ENCODE assay signal across 1 cellular context in the genomic region with DNA sequence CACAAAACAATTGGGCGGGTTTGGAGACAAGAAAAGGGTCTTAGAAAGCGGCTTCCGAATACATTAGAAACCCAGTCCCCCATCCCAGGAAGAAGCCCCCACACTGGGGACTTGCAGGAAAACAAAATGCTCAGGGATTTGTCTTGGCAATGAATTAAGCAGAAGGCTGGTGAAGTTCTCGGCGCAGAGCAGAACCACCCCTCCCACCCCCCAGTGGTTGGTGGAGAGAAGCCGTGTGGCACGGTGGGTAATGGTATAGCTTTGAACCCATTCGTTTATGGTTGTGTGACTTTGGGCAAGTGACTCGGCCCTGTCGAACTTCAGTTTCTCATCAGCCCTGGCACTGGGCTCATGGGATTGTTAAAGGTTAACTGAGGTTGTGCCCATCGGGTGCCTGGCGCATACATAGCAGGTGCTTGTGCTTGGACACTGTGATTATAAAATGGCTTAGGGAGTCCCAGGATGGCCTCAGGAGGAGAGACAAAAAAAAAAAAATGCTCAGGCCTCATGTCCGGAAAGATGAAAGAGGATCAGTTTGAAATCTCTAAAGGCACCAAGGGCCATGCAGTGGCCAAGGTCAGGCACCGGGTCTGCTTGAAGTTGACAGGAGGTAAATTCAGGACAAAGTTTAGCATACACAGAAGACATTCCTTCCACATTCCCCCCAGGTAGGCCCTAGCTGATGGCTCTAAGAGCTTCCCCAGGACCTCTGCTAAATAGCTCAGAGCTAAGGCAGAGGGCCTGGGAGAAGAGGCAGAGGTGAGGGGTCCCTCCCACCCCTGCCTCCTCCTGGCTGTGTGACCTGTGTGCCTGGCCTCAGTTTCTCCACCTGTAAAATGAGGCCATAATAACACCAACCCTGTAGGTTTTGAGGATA.
A peak's percentile ranks its signal among the peaks of the same experiment; 100 is the strongest.
TF ChIP-seq lines count a peak whose summit lies in the region.

No MANE protein-coding gene starts in this region.

TF ChIP-seq in HepG2, 621 proteins besides CTCF, POLR2A, EP300 and RAD21 (continued from another document):
- TF ChIP-seq, protein P1, sequence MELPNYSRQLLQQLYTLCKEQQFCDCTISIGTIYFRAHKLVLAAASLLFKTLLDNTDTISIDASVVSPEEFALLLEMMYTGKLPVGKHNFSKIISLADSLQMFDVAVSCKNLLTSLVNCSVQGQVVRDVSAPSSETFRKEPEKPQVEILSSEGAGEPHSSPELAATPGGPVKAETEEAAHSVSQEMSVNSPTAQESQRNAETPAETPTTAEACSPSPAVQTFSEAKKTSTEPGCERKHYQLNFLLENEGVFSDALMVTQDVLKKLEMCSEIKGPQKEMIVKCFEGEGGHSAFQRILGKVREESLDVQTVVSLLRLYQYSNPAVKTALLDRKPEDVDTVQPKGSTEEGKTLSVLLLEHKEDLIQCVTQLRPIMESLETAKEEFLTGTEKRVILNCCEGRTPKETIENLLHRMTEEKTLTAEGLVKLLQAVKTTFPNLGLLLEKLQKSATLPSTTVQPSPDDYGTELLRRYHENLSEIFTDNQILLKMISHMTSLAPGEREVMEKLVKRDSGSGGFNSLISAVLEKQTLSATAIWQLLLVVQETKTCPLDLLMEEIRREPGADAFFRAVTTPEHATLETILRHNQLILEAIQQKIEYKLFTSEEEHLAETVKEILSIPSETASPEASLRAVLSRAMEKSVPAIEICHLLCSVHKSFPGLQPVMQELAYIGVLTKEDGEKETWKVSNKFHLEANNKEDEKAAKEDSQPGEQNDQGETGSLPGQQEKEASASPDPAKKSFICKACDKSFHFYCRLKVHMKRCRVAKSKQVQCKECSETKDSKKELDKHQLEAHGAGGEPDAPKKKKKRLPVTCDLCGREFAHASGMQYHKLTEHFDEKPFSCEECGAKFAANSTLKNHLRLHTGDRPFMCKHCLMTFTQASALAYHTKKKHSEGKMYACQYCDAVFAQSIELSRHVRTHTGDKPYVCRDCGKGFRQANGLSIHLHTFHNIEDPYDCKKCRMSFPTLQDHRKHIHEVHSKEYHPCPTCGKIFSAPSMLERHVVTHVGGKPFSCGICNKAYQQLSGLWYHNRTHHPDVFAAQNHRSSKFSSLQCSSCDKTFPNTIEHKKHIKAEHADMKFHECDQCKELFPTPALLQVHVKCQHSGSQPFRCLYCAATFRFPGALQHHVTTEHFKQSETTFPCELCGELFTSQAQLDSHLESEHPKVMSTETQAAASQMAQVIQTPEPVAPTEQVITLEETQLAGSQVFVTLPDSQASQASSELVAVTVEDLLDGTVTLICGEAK (IDR thresholded peaks at IDR 0.05) = no peak
- TF ChIP-seq, protein P1 (CRISPR knock-in tag; IDR thresholded peaks at IDR 0.05) = peak; percentile 83
- TF ChIP-seq, protein P2, sequence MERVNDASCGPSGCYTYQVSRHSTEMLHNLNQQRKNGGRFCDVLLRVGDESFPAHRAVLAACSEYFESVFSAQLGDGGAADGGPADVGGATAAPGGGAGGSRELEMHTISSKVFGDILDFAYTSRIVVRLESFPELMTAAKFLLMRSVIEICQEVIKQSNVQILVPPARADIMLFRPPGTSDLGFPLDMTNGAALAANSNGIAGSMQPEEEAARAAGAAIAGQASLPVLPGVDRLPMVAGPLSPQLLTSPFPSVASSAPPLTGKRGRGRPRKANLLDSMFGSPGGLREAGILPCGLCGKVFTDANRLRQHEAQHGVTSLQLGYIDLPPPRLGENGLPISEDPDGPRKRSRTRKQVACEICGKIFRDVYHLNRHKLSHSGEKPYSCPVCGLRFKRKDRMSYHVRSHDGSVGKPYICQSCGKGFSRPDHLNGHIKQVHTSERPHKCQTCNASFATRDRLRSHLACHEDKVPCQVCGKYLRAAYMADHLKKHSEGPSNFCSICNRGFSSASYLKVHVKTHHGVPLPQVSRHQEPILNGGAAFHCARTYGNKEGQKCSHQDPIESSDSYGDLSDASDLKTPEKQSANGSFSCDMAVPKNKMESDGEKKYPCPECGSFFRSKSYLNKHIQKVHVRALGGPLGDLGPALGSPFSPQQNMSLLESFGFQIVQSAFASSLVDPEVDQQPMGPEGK (CRISPR knock-in tag; IDR thresholded peaks at IDR 0.05) = peak; percentile 96
- TF ChIP-seq MEIS1 (CRISPR knock-in tag; IDR thresholded peaks at IDR 0.05; ENCODE audit: borderline replicate concordance) = peak; percentile 96
- TF ChIP-seq TEAD2 (CRISPR knock-in tag; IDR thresholded peaks at IDR 0.05) = peak; percentile 82; the same call in 1 of the 2 replicates
- peak; percentile 99 for TF ChIP-seq SMAD3 (CRISPR knock-in tag; IDR thresholded peaks at IDR 0.05)
- peak; percentile 85; the same call in 1 of the 2 replicates for TF ChIP-seq ZNF788 (CRISPR knock-in tag; IDR thresholded peaks at IDR 0.05; ENCODE audit: borderline replicate concordance)
- TF ChIP-seq, protein P3, sequence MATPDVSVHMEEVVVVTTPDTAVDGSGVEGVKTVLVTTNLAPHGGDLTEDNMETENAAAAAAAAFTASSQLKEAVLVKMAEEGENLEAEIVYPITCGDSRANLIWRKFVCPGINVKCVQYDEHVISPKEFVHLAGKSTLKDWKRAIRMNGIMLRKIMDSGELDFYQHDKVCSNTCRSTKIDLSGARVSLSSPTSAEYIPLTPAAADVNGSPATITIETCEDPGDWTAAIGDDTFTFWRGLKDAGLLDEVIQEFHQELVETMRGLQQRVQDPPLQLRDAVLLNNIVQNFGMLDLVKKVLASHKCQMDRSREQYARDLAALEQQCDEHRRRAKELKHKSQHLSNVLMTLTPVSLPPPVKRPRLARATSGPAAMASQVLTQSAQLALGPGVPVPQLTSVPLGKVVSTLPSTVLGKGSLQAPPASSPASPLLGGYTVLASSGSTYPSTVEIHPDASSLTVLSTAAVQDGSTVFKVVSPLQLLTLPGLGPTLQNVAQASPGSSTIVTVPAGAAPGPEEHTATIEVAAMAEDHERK (CRISPR knock-in tag; IDR thresholded peaks at IDR 0.05; ENCODE audit: low read depth) = no peak
- TF ChIP-seq, protein P4, sequence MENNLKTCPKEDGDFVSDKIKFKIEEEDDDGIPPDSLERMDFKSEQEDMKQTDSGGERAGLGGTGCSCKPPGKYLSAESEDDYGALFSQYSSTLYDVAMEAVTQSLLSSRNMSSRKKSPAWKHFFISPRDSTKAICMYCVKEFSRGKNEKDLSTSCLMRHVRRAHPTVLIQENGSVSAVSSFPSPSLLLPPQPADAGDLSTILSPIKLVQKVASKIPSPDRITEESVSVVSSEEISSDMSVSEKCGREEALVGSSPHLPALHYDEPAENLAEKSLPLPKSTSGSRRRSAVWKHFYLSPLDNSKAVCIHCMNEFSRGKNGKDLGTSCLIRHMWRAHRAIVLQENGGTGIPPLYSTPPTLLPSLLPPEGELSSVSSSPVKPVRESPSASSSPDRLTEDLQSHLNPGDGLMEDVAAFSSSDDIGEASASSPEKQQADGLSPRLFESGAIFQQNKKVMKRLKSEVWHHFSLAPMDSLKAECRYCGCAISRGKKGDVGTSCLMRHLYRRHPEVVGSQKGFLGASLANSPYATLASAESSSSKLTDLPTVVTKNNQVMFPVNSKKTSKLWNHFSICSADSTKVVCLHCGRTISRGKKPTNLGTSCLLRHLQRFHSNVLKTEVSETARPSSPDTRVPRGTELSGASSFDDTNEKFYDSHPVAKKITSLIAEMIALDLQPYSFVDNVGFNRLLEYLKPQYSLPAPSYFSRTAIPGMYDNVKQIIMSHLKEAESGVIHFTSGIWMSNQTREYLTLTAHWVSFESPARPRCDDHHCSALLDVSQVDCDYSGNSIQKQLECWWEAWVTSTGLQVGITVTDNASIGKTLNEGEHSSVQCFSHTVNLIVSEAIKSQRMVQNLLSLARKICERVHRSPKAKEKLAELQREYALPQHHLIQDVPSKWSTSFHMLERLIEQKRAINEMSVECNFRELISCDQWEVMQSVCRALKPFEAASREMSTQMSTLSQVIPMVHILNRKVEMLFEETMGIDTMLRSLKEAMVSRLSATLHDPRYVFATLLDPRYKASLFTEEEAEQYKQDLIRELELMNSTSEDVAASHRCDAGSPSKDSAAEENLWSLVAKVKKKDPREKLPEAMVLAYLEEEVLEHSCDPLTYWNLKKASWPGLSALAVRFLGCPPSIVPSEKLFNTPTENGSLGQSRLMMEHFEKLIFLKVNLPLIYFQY (CRISPR knock-in tag; IDR thresholded peaks at IDR 0.05; ENCODE audit: borderline replicate concordance) = peak; percentile 70; the same call in 1 of the 2 replicates
